In the genomic region with DNA sequence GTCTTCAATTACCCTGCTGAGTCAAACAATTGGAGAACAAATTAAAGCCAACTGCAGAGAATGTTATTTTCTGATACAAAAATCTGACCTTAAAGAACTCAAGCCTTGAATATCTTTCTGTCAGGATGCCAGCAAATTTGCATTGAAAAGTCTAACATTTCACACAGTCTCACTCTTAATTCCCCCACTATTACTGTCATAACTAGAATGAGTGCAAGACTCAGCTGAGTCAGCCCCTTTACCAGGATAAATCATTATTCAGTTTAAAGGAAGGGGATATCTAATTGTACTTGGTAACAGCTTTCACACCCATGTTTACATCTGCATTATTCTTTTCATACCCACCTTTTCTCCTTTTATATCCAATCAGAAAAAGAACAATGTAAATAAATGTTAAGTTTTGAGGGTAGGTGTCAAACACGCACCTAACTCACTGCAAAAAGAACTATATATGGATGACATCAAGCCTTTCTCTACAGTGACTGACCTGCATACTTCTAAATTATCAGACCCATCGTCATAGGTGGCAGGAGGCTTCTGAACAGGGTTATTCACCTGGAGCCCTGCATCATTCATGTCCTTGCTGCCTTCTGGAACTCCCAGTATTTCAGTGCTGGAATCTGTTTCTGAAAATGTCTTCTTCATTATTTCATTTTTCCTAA, we compare ENCODE assay signal across 10 cellular contexts.
DNase-seq lines count a peak whose midpoint lies in the region; ATAC-seq lines count a peak whose summit lies in the region.
"Had no signal": no experiment of that assay in that cellular context is flagged by ENCODE, and none has a peak within 500 bp of the region (broad histone marks: within the 10 kb centered on the region; RNA-seq: fewer than 3 reads in every experiment).

No MANE protein-coding gene starts in this region.

- peak overlapping the region; percentile 68 to 85 for H3K4me3 Mint-ChIP-seq in stimulated activated naive B cell treated with anti-CD40 and anti-IgM and Interleukin-4, amounts not matched to agents 10 μg/mL and 1 μg/mL and 100 μg/mL, for 72 hours
- H3K4me3 Mint-ChIP-seq: activated T-cell treated with anti-CD3 and anti-CD28 coated beads, Interleukin-2, amount 50 U/mL, for 72 hours; stimulated activated naive CD8-positive, alpha-beta T cell treated with anti-CD3 and anti-CD28 coated beads, Interleukin-15, amount 100 ng/mL, for 72 hours had no signal

- H3K36me3 Mint-ChIP-seq in stimulated activated naive B cell treated with anti-CD40 and anti-IgM and Interleukin-4, amounts not matched to agents 10 μg/mL and 1 μg/mL and 100 μg/mL, for 72 hours: no peaks in the 10 kb centered on the region

- ATAC-seq in GM19328 (IDR thresholded peaks at IDR 0.05; ENCODE audit: unreplicated experiment) (peak; percentile 57), HG02678 (IDR thresholded peaks at IDR 0.05; ENCODE audit: unreplicated experiment) (peak; percentile 72), HG03571 (IDR thresholded peaks at IDR 0.05; ENCODE audit: unreplicated experiment) (peak; percentile 78)
- peak; percentile 74 to 75 for ATAC-seq in stimulated activated naive B cell treated with anti-CD40 and anti-IgM and Interleukin-4, amounts not matched to agents 10 μg/mL and 1 μg/mL and 100 μg/mL, for 72 hours (replicated peaks)
- ATAC-seq: stimulated activated naive CD8-positive, alpha-beta T cell treated with anti-CD3 and anti-CD28 coated beads, Interleukin-15, amount 100 ng/mL, for 72 hours had no signal

- DNase-seq in stimulated activated naive B cell treated with anti-CD40 and anti-IgM and Interleukin-4, amounts not matched to agents 10 μg/mL and 1 μg/mL and 100 μg/mL, for 72 hours: no peak
- DNase-seq in stimulated activated CD4-positive, alpha-beta T cell treated with anti-CD3 and anti-CD28 coated beads, Interleukin-4, amount 100 ng/mL, for 1 hour: no peak
- DNase-seq in D341Med (ENCODE audit: low spot score) (no peak), NCI-H2196 (lab: John Stamatoyannopoulos, UW; ENCODE audit: unreplicated experiment) (no peak)
- DNase-seq: activated T-cell treated with anti-CD3 and anti-CD28 coated beads, Interleukin-2, amount 50 U/mL, for 72 hours; effector CD8-positive, alpha-beta T cell; stimulated activated naive CD8-positive, alpha-beta T cell treated with anti-CD3 and anti-CD28 coated beads, Interleukin-15, amount 100 ng/mL, for 72 hours had no signal

- no peaks in the 10 kb centered on the region for H3K27me3 Mint-ChIP-seq in stimulated activated naive B cell treated with anti-CD40 and anti-IgM and Interleukin-4, amounts not matched to agents 10 μg/mL and 1 μg/mL and 100 μg/mL, for 72 hours
- H3K27me3 Mint-ChIP-seq: stimulated activated naive CD8-positive, alpha-beta T cell treated with anti-CD3 and anti-CD28 coated beads, Interleukin-15, amount 100 ng/mL, for 72 hours had no signal

- H3K27ac Mint-ChIP-seq in stimulated activated naive B cell treated with anti-CD40 and anti-IgM and Interleukin-4, amounts not matched to agents 10 μg/mL and 1 μg/mL and 100 μg/mL, for 72 hours: peak overlapping the region; percentile 95
- H3K27ac Mint-ChIP-seq: activated T-cell treated with anti-CD3 and anti-CD28 coated beads, Interleukin-2, amount 50 U/mL, for 72 hours; stimulated activated naive CD8-positive, alpha-beta T cell treated with anti-CD3 and anti-CD28 coated beads, Interleukin-15, amount 100 ng/mL, for 72 hours had no signal

- peaks cover 53 to 78% of the 10 kb centered on the region in 2 donors for H3K4me1 Mint-ChIP-seq in stimulated activated naive B cell treated with anti-CD40 and anti-IgM and Interleukin-4, amounts not matched to agents 10 μg/mL and 1 μg/mL and 100 μg/mL, for 72 hours

- peaks cover 0 to 2% of the 10 kb centered on the region in 2 donors for H3K9me3 Mint-ChIP-seq in stimulated activated naive B cell treated with anti-CD40 and anti-IgM and Interleukin-4, amounts not matched to agents 10 μg/mL and 1 μg/mL and 100 μg/mL, for 72 hours
- H3K9me3 Mint-ChIP-seq: stimulated activated naive CD8-positive, alpha-beta T cell treated with anti-CD3 and anti-CD28 coated beads, Interleukin-15, amount 100 ng/mL, for 72 hours had no signal
